8 cellular contexts compared by ENCODE assay signal in genomic region chr1:197619008-197619640, GRCh38.
A peak's percentile ranks its signal among the peaks of the same experiment; 100 is the strongest.
DNase-seq lines count a peak whose midpoint lies in the region; ATAC-seq, FAIRE-seq and TF ChIP-seq lines count a peak whose summit lies in the region.

No MANE protein-coding gene starts in this region.

- peaks cover 0 to 4% (median 2%) of the 10 kb centered on the region in 4 donors for H3K4me1 Mint-ChIP-seq in CD4-positive, alpha-beta memory T cell

- no peak overlapping the region for H3K9ac ChIP-seq in GM12878 (ENCODE audit: control insufficient read depth, insufficient read depth, low read length)

- peak in 1 of 3 experiments; percentile 13; a peak in 2 of 6 replicates for TF ChIP-seq CTCF in GM12878 (IDR thresholded peaks at IDR 0.05 in 2 of 3, conservative IDR thresholded peaks at IDR 0.05 in 1 of 3; ENCODE audit: control insufficient read depth in 2 of 3, extremely low read depth in 1 of 3, insufficient read depth in 1 of 3, low read depth in 3 of 3, low read length in 3 of 3)

- no peak for TF ChIP-seq EP300 in GM12878 (IDR thresholded peaks at IDR 0.05; ENCODE audit: borderline replicate concordance in 1 of 2, control insufficient read depth in 1 of 2, low read depth in 2 of 2, low read length in 2 of 2)

- FAIRE-seq in GM12878 (lab: Jason Lieb, UNC) = no peak

- no peaks in the 10 kb centered on the region for H3K27me3 ChIP-seq in CD4-positive, alpha-beta memory T cell (ENCODE audit: insufficient read depth, low read length)
- no peaks in the 10 kb centered on the region for H3K27me3 ChIP-seq in GM12878 (replicated peaks in 1 of 2; ENCODE audit: control insufficient read depth in 2 of 2, insufficient read depth in 2 of 2, low read length in 1 of 2)

- H4K20me1 ChIP-seq in GM12878 (ENCODE audit: control insufficient read depth, insufficient read depth) = no peaks in the 10 kb centered on the region

- 12% methylated on average over 2 of the region's 2 CpGs for WGBS in GM12878 (ENCODE audit: insufficient coverage, insufficient replicate concordance, low lambda C conversion rate, missing lambda C conversion rate)

- no peaks in the 10 kb centered on the region for H3K9me3 ChIP-seq in CD4-positive, alpha-beta memory T cell (ENCODE audit: control insufficient read depth in 1 of 2, low read length in 2 of 2)
- H3K9me3 ChIP-seq in GM12878 (replicated peaks; ENCODE audit: control insufficient read depth, insufficient read depth, low read length) = no peaks in the 10 kb centered on the region

- H3K27me3 Mint-ChIP-seq in CD4-positive, alpha-beta memory T cell = no peaks in the 10 kb centered on the region

- in situ Hi-C loops in GM12878 (cut with MboI) = loop anchor here (10.0 kb wide), 1 partner anchor 246 kb away; no protein-coding TSS in a partner anchor

- DNase-seq in CD4-positive, alpha-beta memory T cell = peak in 4 of 5 donors; percentile 10 to 18 (median 12)
- DNase-seq in NCI-H1436 treated with DMSO at 0.1 percent for 48 hours (lab: John Stamatoyannopoulos, UW) = peak; percentile 61
- DNase-seq in GM12878 (ENCODE audit: low read depth, low spot score) = no peak
- DNase-seq in medulla oblongata (ENCODE audit: extremely low spot score) = peak; percentile 11
- DNase-seq in amniotic stem cell (lab: John Stamatoyannopoulos, UW) = no peak
- no peak for DNase-seq in HuH-7.5 (ENCODE audit: low spot score)

- SMC1A ChIA-PET in GM12878 (lab: Charles Lee; ENCODE audit: uncharacterized antibody, unreplicated experiment) = interaction anchor here (0.9 to 3.2 kb wide), 6 partner anchors 19 to 847 kb away, joined by 3 to 30 read pairs (median 3); no protein-coding TSS in a partner anchor

- no TSS peak for BruUV-seq in GM12878 (replicated peaks; lab: Mats Ljungman, UMichigan)

- RAD21 ChIA-PET in GM12878 (lab: Charles Lee; ENCODE audit: unreplicated experiment) = interaction anchor here (0.5 to 2.9 kb wide), 6 partner anchors 24 to 310 kb away, joined by 3 to 26 read pairs (median 4); no protein-coding TSS in a partner anchor

- no peak overlapping the region for H3K4me3 ChIP-seq in CD4-positive, alpha-beta memory T cell (ENCODE audit: low read length in 2 of 2)
- H3K4me3 ChIP-seq in GM12878 = no peak overlapping the region

- H3K4me2 ChIP-seq in GM12878 (ENCODE audit: control insufficient read depth, insufficient read depth) = no peak overlapping the region

- no peaks in the 10 kb centered on the region for H3K9me3 Mint-ChIP-seq in CD4-positive, alpha-beta memory T cell

- peak; percentile 42 for TF ChIP-seq RAD21 in GM12878 (IDR thresholded peaks at IDR 0.05; ENCODE audit: insufficient read depth, low read depth, low read length)

- TF ChIP-seq POLR2A in GM12878 (IDR thresholded peaks at IDR 0.05; ENCODE audit: low read depth, low read length) = no peak

- no peaks in the 10 kb centered on the region for H3K36me3 ChIP-seq in CD4-positive, alpha-beta memory T cell (ENCODE audit: insufficient read depth, low read length)
- H3K36me3 ChIP-seq in GM12878 (ENCODE audit: control insufficient read depth in 2 of 2, insufficient read depth in 2 of 2, low read length in 1 of 2) = no peaks in the 10 kb centered on the region

- POLR2A ChIA-PET in CD4-positive, alpha-beta memory T cell (lab: Charles Lee; ENCODE audit: partially characterized antibody) = no interaction called here
- POLR2A ChIA-PET in GM12878 (lab: Charles Lee) = no interaction called here

- H3K36me3 Mint-ChIP-seq in CD4-positive, alpha-beta memory T cell = peaks cover 10 to 11% of the 10 kb centered on the region in 2 donors

- intact Hi-C loops in CD4-positive, alpha-beta memory T cell (cut with micrococcal nuclease) = loop anchor here (1.0 to 10.0 kb wide), 5 partner anchors 92 to 846 kb away; no protein-coding TSS in a partner anchor
- intact Hi-C loops in GM12878 (cut with micrococcal nuclease; ENCODE audit: unreplicated experiment) = no loop called here

- CTCF ChIA-PET in CD4-positive, alpha-beta memory T cell (lab: Charles Lee; ENCODE audit: partially characterized antibody) = interaction anchor here (0.8 to 4.2 kb wide), 6 partner anchors 197 to 849 kb away, joined by 3 to 67 read pairs (median 6); no protein-coding TSS in a partner anchor
- CTCF ChIA-PET in GM12878 (lab: Yijun Ruan, JAX) = interaction anchor here (0.7 to 6.0 kb wide), 10 partner anchors 13 to 353 kb away, joined by 3 to 43 read pairs (median 3); no protein-coding TSS in a partner anchor

- H3K27ac ChIP-seq in CD4-positive, alpha-beta memory T cell (ENCODE audit: low read depth, low read length) = no peak overlapping the region
- H3K27ac ChIP-seq in GM12878 (ENCODE audit: control insufficient read depth, insufficient read depth) = no peak overlapping the region

- H3K4me1 ChIP-seq in CD4-positive, alpha-beta memory T cell (ENCODE audit: insufficient read depth, low read length) = no peaks in the 10 kb centered on the region
- no peaks in the 10 kb centered on the region for H3K4me1 ChIP-seq in GM12878 (ENCODE audit: control insufficient read depth, insufficient read depth, low read length)

- no peak overlapping the region for H3K27ac Mint-ChIP-seq in CD4-positive, alpha-beta memory T cell

- H3K79me2 ChIP-seq in GM12878 (ENCODE audit: control insufficient read depth, insufficient read depth, low read length) = no peaks in the 10 kb centered on the region

- no peak overlapping the region for H3K4me3 Mint-ChIP-seq in CD4-positive, alpha-beta memory T cell

- ATAC-seq in GM12878 (no peak), GM18502 (IDR thresholded peaks at IDR 0.05; ENCODE audit: poor library complexity, unreplicated experiment) (no peak), GM21423 (IDR thresholded peaks at IDR 0.05; ENCODE audit: unreplicated experiment) (no peak)

- no peak overlapping the region for H2AFZ ChIP-seq in GM12878 (ENCODE audit: control insufficient read depth, low read depth, low read length)

TF ChIP-seq in GM12878, 131 proteins besides CTCF, POLR2A, EP300 and RAD21:
- TF ChIP-seq ESRRA (IDR thresholded peaks at IDR 0.05; ENCODE audit: low read length) = no peak
- TF ChIP-seq IKZF2 (IDR thresholded peaks at IDR 0.05) = no peak
- TF ChIP-seq E2F8 (IDR thresholded peaks at IDR 0.05; ENCODE audit: low read depth, partially characterized antibody) = no peak
- no peak for TF ChIP-seq KDM1A (IDR thresholded peaks at IDR 0.05; ENCODE audit: borderline replicate concordance)
- no peak for TF ChIP-seq NR2C2 (IDR thresholded peaks at IDR 0.05; ENCODE audit: borderline replicate concordance, control insufficient read depth, insufficient read length, low read depth)
- TF ChIP-seq ATF7 (IDR thresholded peaks at IDR 0.05; ENCODE audit: low read depth) = no peak
- no peak for TF ChIP-seq NFIC (IDR thresholded peaks at IDR 0.05; ENCODE audit: low read depth, low read length)

Comparison
In these comparisons a context has a peak if more than half of its experiments do, and no peak if none do; other contexts are left out.
1. DNase-seq: peak in CD4-positive, alpha-beta memory T cell (4 of 5), NCI-H1436 treated with DMSO at 0.1 percent for 48 hours (single experiment) and medulla oblongata (single experiment); none in GM12878 (single experiment), amniotic stem cell (single experiment) and HuH-7.5 (single experiment).